Comparison of ENCODE assay signal across 8 cellular contexts in the genomic region with DNA sequence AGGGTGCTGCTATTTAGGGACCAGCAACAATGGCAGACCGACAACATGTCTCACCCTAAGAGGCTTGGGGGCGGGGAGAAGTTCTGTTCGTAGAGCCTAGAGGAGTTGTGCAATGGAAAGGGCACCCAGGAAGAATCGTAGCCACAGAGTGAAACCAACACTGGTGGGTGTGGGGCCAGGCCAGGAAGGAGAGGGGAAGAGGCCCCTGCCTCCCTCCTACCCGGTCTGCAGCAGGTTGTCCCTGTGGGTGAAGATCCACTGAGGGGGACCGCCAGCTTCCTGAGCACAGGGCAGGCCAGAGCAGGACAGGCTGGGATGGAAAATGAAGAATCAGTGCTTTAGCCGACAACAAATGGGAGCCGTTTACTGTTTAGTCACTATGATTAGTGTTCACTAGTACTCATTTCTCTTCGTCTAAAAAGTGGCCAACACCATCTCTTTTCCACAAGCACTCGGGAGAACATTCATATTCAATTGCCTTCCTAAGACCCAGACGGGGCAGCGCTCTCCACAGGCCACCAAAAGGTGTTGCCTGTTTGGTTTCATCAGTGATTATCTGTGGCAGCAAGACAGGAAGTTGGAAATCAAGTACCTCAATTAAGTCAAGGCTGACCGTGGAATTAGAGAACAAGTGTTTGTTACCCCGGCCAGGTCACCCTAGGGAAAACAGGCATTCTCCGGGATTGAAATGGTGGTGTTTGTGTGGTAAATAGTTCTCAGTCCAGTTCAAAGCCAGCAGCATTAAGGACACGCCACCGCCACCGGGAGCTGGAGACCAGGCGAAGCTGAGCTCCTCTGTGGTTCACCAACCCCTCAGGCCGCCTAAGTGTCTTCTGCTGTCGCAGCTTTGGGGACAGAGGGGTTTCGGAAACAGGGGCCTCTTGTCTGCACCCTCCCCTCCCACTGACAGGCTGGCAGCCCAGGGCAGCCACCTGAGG. TPM values are rescaled to one million over a fixed set of nuclear protein-coding genes. Genes with fewer than 3 reads are reported as not detected.
DNase-seq lines count a peak whose midpoint lies in the region; ATAC-seq and TF ChIP-seq lines count a peak whose summit lies in the region.

No MANE protein-coding gene starts in this region.

- TF ChIP-seq CTCF in astrocyte of the cerebellum (IDR thresholded peaks at IDR 0.05; ENCODE audit: low read depth, low read length, missing control alignments) (no peak), kidney epithelial cell (IDR thresholded peaks at IDR 0.05; ENCODE audit: insufficient read depth, low read length, poor library complexity, severe bottlenecking) (no peak)

- ATAC-seq in GM18498 (IDR thresholded peaks at IDR 0.05; ENCODE audit: unreplicated experiment), result no peak

- H3K4me3 ChIP-seq in astrocyte of the cerebellum (ENCODE audit: low read depth, low read length), result peak overlapping the region; percentile 63
- H3K4me3 ChIP-seq in kidney epithelial cell (ENCODE audit: low read depth, low read length), result peak overlapping the region; percentile 81

- in situ Hi-C loops in astrocyte of the cerebellum (cut with HindIII; ENCODE audit: low sequenced_read_pairs), result no loop called here

- DNase-seq in activated CD4-positive, CD25-positive, alpha-beta regulatory T cell treated with anti-CD3 and anti-CD28 coated beads, Interleukin-2, amount 50 U/mL, for 72 hours, result peak; percentile 31
- DNase-seq in activated CD4-positive, CD25-positive, alpha-beta regulatory T cell (lab: John Stamatoyannopoulos, UW), result no peak
- peak; percentile 87 for DNase-seq in SKM-1 (lab: John Stamatoyannopoulos, UW; ENCODE audit: unreplicated experiment)
- DNase-seq in astrocyte of the cerebellum (ENCODE audit: low read depth), result no peak
- DNase-seq in kidney epithelial cell (ENCODE audit: low read depth), result no peak
- peak; percentile 40 for DNase-seq in stimulated activated CD4-positive, alpha-beta T cell treated with anti-CD3 and anti-CD28 coated beads, Interleukin-2, amount 100 ng/mL, for 4 hours (ENCODE audit: low read depth)
- no peak for DNase-seq in NCI-H510A (lab: John Stamatoyannopoulos, UW)

- no peaks in the 10 kb centered on the region for H3K36me3 ChIP-seq in kidney epithelial cell (ENCODE audit: control insufficient read depth, insufficient read depth, low read length)

- no peaks in the 10 kb centered on the region for H3K27me3 ChIP-seq in kidney epithelial cell (ENCODE audit: control insufficient read depth, insufficient read depth, low read length)

RNA-seq across cellular contexts. Expression of gene ATP11A, which starts 1.0 kb away (rescaled TPM):
- total RNA-seq in kidney epithelial cell, result 31.5 and 40.3 TPM in 2 replicates

Comparison
In these comparisons a context has a peak if more than half of its experiments do, and no peak if none do; other contexts are left out.
1. DNase-seq: peak in activated CD4-positive, CD25-positive, alpha-beta regulatory T cell treated with anti-CD3 and anti-CD28 coated beads, Interleukin-2, amount 50 U/mL, for 72 hours (single experiment), SKM-1 (single experiment) and stimulated activated CD4-positive, alpha-beta T cell treated with anti-CD3 and anti-CD28 coated beads, Interleukin-2, amount 100 ng/mL, for 4 hours (single experiment); none in activated CD4-positive, CD25-positive, alpha-beta regulatory T cell (0 of 4), astrocyte of the cerebellum (single experiment), kidney epithelial cell (single experiment) and NCI-H510A (single experiment).